36 cellular contexts compared by ENCODE assay signal in the genomic region with DNA sequence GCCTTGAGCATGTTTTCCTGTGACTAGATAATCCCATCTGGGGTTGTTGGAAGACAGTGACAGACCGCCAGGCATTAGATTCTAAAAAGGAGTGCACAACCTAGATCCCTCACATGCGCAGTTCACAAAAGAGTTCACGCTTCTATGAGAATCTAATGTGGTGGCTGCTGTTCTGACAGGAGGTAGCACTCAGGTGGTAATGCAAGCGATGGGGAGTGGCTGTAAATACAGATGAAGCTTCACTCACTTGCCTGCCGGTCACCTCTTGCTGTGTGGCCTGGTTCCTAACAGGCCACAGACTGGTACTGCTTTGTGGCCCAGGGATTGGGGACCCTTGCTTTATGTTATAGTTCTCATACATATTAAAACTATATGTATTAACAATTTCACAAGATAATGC.
"Had no signal": no experiment of that assay in that cellular context is flagged by ENCODE, and none has a peak within 500 bp of the region (broad histone marks: within the 10 kb centered on the region; RNA-seq: fewer than 3 reads in every experiment).

No MANE protein-coding gene starts in this region.

- H3K4me3 ChIP-seq: MG63 had no signal

- DNase-seq: Karpas-422, Kasumi-1, MG63, MM.1S, MV-4-11, NCI-H1048, NCI-H1092, NCI-H1092 treated with DMSO at 0.1 percent for 48 hours, NCI-H1105, NCI-H1105 treated with DMSO at 0.1 percent for 48 hours, NCI-H1417, NCI-H1417 treated with DMSO at 0.1 percent for 48 hours, NCI-H1436, NCI-H1436 treated with DMSO at 0.1 percent for 48 hours, NCI-H146, NCI-H1694, NCI-H1694 treated with DMSO at 0.1 percent for 48 hours, NCI-H187, NCI-H187 treated with DMSO at 0.1 percent for 48 hours, NCI-H1930, NCI-H2029, NCI-H2029 treated with DMSO at 0.1 percent for 48 hours, NCI-H2081, NCI-H2081 treated with DMSO at 0.1 percent for 48 hours, NCI-H2107, NCI-H2171, NCI-H2171 treated with DMSO at 0.1 percent for 48 hours, NCI-H2227 treated with DMSO at 0.1 percent for 48 hours, NCI-H226, NCI-H345, NCI-H446, NCI-H446 treated with DMSO at 0.1 percent for 48 hours, NCI-H510A, NCI-H510A treated with DMSO at 0.1 percent for 48 hours, NCI-H524, NCI-H524 treated with DMSO at 0.1 percent for 48 hours had no signal

- H3K36me3 ChIP-seq: MG63 had no signal

- H3K27me3 ChIP-seq: MG63 had no signal

- H3K9me3 ChIP-seq: MG63 had no signal
